8 cellular contexts compared by ENCODE assay signal in genomic region chr9:17134396-17134842, GRCh38. TPM values are rescaled to one million over a fixed set of nuclear protein-coding genes. Genes with fewer than 3 reads are reported as not detected.
DNase-seq lines count a peak whose midpoint lies in the region; ATAC-seq and TF ChIP-seq lines count a peak whose summit lies in the region.

No MANE protein-coding gene starts in this region.

- H3K4me3 ChIP-seq in hepatocyte (no peak overlapping the region), skin epidermis (peak overlapping the region; percentile 57 to 90 (median 83))

- POLR2A ChIA-PET in activated CD4-positive, alpha-beta T cell treated with anti-CD3 and anti-CD28 coated beads, Interleukin-2, amount 10 ng/mL, durations not matched to agents 7 days and 5 days (lab: Charles Lee) = no interaction called here
- POLR2A ChIA-PET in activated CD8-positive, alpha-beta T cell treated with anti-CD3 and anti-CD28 coated beads, Interleukin-2, amount 10 ng/mL, durations not matched to agents 7 days and 5 days (lab: Charles Lee) = interaction anchor here (0.6 kb wide), 1 partner anchor 331 kb away, joined by 3 read pairs; no protein-coding TSS in a partner anchor

- 24% methylated on average over 8 of the region's 9 CpGs for WGBS in hepatocyte (ENCODE audit: low lambda C conversion rate, missing lambda C conversion rate)

- H3K27ac ChIP-seq in hepatocyte (peak overlapping the region; percentile 27), skin epidermis (peak overlapping the region in 19 of 21 experiments; percentile 60 to 96 (median 86))

- H3K36me3 Mint-ChIP-seq in activated CD4-positive, alpha-beta T cell treated with anti-CD3 and anti-CD28 coated beads, Interleukin-2, amount 10 ng/mL, durations not matched to agents 7 days and 5 days (ENCODE audit: low read depth) = no peaks in the 10 kb centered on the region
- H3K36me3 Mint-ChIP-seq in activated CD8-positive, alpha-beta T cell treated with anti-CD3 and anti-CD28 coated beads, Interleukin-2, amount 10 ng/mL, durations not matched to agents 7 days and 5 days (ENCODE audit: low read depth) = peaks cover 7% of the 10 kb centered on the region

- no peaks in the 10 kb centered on the region for H3K9me2 ChIP-seq in hepatocyte (replicated peaks; ENCODE audit: insufficient read depth)

- H3K27me3 Mint-ChIP-seq in activated CD4-positive, alpha-beta T cell treated with anti-CD3 and anti-CD28 coated beads, Interleukin-2, amount 10 ng/mL, durations not matched to agents 7 days and 5 days = peaks cover 27% of the 10 kb centered on the region
- peaks cover 19% of the 10 kb centered on the region for H3K27me3 Mint-ChIP-seq in activated CD8-positive, alpha-beta T cell treated with anti-CD3 and anti-CD28 coated beads, Interleukin-2, amount 10 ng/mL, durations not matched to agents 7 days and 5 days (ENCODE audit: low read depth)

- H3K79me2 ChIP-seq in hepatocyte = peaks cover 25% of the 10 kb centered on the region

- no peaks in the 10 kb centered on the region for H3K27me3 ChIP-seq in hepatocyte

- peaks cover 13% of the 10 kb centered on the region for H3K4me1 Mint-ChIP-seq in activated CD4-positive, alpha-beta T cell treated with anti-CD3 and anti-CD28 coated beads, Interleukin-2, amount 10 ng/mL, durations not matched to agents 7 days and 5 days
- peaks cover 13% of the 10 kb centered on the region for H3K4me1 Mint-ChIP-seq in activated CD8-positive, alpha-beta T cell treated with anti-CD3 and anti-CD28 coated beads, Interleukin-2, amount 10 ng/mL, durations not matched to agents 7 days and 5 days (ENCODE audit: low read depth)

- H3K36me3 ChIP-seq in hepatocyte (replicated peaks; ENCODE audit: insufficient read depth, low read depth) = no peaks in the 10 kb centered on the region

- peak overlapping the region; percentile 86 for H3K4me2 ChIP-seq in hepatocyte

- H3K4me1 ChIP-seq in hepatocyte (ENCODE audit: insufficient read depth) = peaks cover 5% of the 10 kb centered on the region

- peak overlapping the region; percentile 71 for H3K4me3 Mint-ChIP-seq in activated CD4-positive, alpha-beta T cell treated with anti-CD3 and anti-CD28 coated beads, Interleukin-2, amount 10 ng/mL, durations not matched to agents 7 days and 5 days
- H3K4me3 Mint-ChIP-seq in activated CD8-positive, alpha-beta T cell treated with anti-CD3 and anti-CD28 coated beads, Interleukin-2, amount 10 ng/mL, durations not matched to agents 7 days and 5 days = peak overlapping the region; percentile 78

- ATAC-seq in activated CD8-positive, alpha-beta T cell treated with anti-CD3 and anti-CD28 coated beads, Interleukin-2, amount 10 ng/mL, durations not matched to agents 7 days and 5 days = no peak

- CTCF ChIA-PET in activated CD4-positive, alpha-beta T cell treated with anti-CD3 and anti-CD28 coated beads, Interleukin-2, amount 10 ng/mL, durations not matched to agents 7 days and 5 days (lab: Charles Lee) = no interaction called here
- CTCF ChIA-PET in activated CD8-positive, alpha-beta T cell treated with anti-CD3 and anti-CD28 coated beads, Interleukin-2, amount 10 ng/mL, durations not matched to agents 7 days and 5 days (lab: Charles Lee) = no interaction called here

- no peaks in the 10 kb centered on the region for H3K9me3 ChIP-seq in hepatocyte (ENCODE audit: low read depth)

- peak overlapping the region; percentile 82 for H3K27ac Mint-ChIP-seq in activated CD4-positive, alpha-beta T cell treated with anti-CD3 and anti-CD28 coated beads, Interleukin-2, amount 10 ng/mL, durations not matched to agents 7 days and 5 days
- H3K27ac Mint-ChIP-seq in activated CD8-positive, alpha-beta T cell treated with anti-CD3 and anti-CD28 coated beads, Interleukin-2, amount 10 ng/mL, durations not matched to agents 7 days and 5 days = peak overlapping the region; percentile 75

- no peak for TF ChIP-seq CTCF in hepatocyte (IDR thresholded peaks at IDR 0.05; ENCODE audit: poor library complexity)

- H3K9me3 Mint-ChIP-seq in activated CD4-positive, alpha-beta T cell treated with anti-CD3 and anti-CD28 coated beads, Interleukin-2, amount 10 ng/mL, durations not matched to agents 7 days and 5 days = no peaks in the 10 kb centered on the region
- H3K9me3 Mint-ChIP-seq in activated CD8-positive, alpha-beta T cell treated with anti-CD3 and anti-CD28 coated beads, Interleukin-2, amount 10 ng/mL, durations not matched to agents 7 days and 5 days (ENCODE audit: insufficient read depth) = no peaks in the 10 kb centered on the region

- no peaks in the 10 kb centered on the region for H4K20me1 ChIP-seq in hepatocyte (ENCODE audit: insufficient read depth, poor library complexity, severe bottlenecking)

- no peak for DNase-seq in activated CD4-positive, alpha-beta T cell treated with anti-CD3 and anti-CD28 coated beads, Interleukin-2, amount 10 ng/mL, durations not matched to agents 7 days and 5 days
- no peak for DNase-seq in activated CD4-positive, alpha-beta T cell treated with anti-CD3 and anti-CD28 coated beads, Interleukin-2, amount 50 U/mL, for 48 hours
- DNase-seq in activated CD8-positive, alpha-beta T cell treated with anti-CD3 and anti-CD28 coated beads, Interleukin-2, amount 10 ng/mL, durations not matched to agents 7 days and 5 days = no peak
- DNase-seq in hepatocyte (ENCODE audit: low spot score) = peak; percentile 16
- no peak for DNase-seq in T-helper 9 cell
- no peak for DNase-seq in erythroblast (lab: John Stamatoyannopoulos, UW)
- no peak for DNase-seq in NCI-H2029 (lab: John Stamatoyannopoulos, UW)

- H2AFZ ChIP-seq in hepatocyte = peak overlapping the region; percentile 61

- no peak for TF ChIP-seq POLR2A in erythroblast (IDR thresholded peaks at IDR 0.05; ENCODE audit: low read length)

RNA-seq across cellular contexts. Expression of gene CNTLN, which starts 0.4 kb away (rescaled TPM):
- 1 to 10 TPM; 1.5 to 1.9 TPM for total RNA-seq in activated CD4-positive, alpha-beta T cell treated with anti-CD3 and anti-CD28 coated beads, Interleukin-2, amount 10 ng/mL, durations not matched to agents 7 days and 5 days
- total RNA-seq in activated CD8-positive, alpha-beta T cell treated with anti-CD3 and anti-CD28 coated beads, Interleukin-2, amount 10 ng/mL, durations not matched to agents 7 days and 5 days = 1 to 10 TPM; 1.2 to 1.5 TPM
- total RNA-seq in hepatocyte = 7.3 and 9.2 TPM in 2 replicates
- polyA plus RNA-seq in hepatocyte = 3.6 and 5.0 TPM in 2 replicates
